In genomic region chr3:181879926-181880325, GRCh38 we compare ENCODE assay signal across 29 cellular contexts.
DNase-seq lines count a peak whose midpoint lies in the region; ATAC-seq, FAIRE-seq and TF ChIP-seq lines count a peak whose summit lies in the region.
"Had no signal": no experiment of that assay in that cellular context is flagged by ENCODE, and none has a peak within 500 bp of the region (broad histone marks: within the 10 kb centered on the region; RNA-seq: fewer than 3 reads in every experiment).

No MANE protein-coding gene starts in this region.

- no peaks in the 10 kb centered on the region for H3K36me3 ChIP-seq in breast epithelium
- H3K36me3 ChIP-seq in astrocyte (ENCODE audit: insufficient read depth, low read length) = no peaks in the 10 kb centered on the region
- no peaks in the 10 kb centered on the region for H3K36me3 ChIP-seq in keratinocyte (ENCODE audit: control insufficient read depth in 2 of 2, extremely low read depth in 1 of 2, insufficient read depth in 2 of 2, low read length in 2 of 2)
- H3K36me3 ChIP-seq in effector memory CD4-positive, alpha-beta T cell (ENCODE audit: control insufficient read depth, insufficient read depth, low read length) = no peaks in the 10 kb centered on the region
- H3K36me3 ChIP-seq in left ventricle myocardium inferior = no peaks in the 10 kb centered on the region
- H3K36me3 ChIP-seq: BLaER1, sigmoid colon, stomach, tibial artery, vagina had no signal

- no peaks in the 10 kb centered on the region for H3K9me1 ChIP-seq in keratinocyte (ENCODE audit: control insufficient read depth, extremely low read depth, insufficient read depth, low read length)

- H3K4me2 ChIP-seq in astrocyte (ENCODE audit: low read length) (no peak overlapping the region), keratinocyte (ENCODE audit: control insufficient read depth, extremely low read depth, insufficient read depth, low read depth, low read length) (no peak overlapping the region)
- H3K4me2 ChIP-seq: BLaER1 had no signal

- intact Hi-C loops in MCF 10A (cut with micrococcal nuclease) (no loop called here), breast epithelium (cut with DNase I; ENCODE audit: low total_unique reads) (no loop called here), left ventricle myocardium inferior (cut with micrococcal nuclease) (no loop called here)

- H4K20me1 ChIP-seq in astrocyte (ENCODE audit: insufficient read depth, low read length) = no peaks in the 10 kb centered on the region
- H4K20me1 ChIP-seq in keratinocyte (ENCODE audit: control insufficient read depth, extremely low read depth, insufficient read depth, low read length) = no peaks in the 10 kb centered on the region
- H4K20me1 ChIP-seq: BLaER1 had no signal

- H3K9me3 ChIP-seq in breast epithelium (no peaks in the 10 kb centered on the region), astrocyte (ENCODE audit: insufficient read depth, low read depth, low read length) (no peaks in the 10 kb centered on the region), keratinocyte (ENCODE audit: control insufficient read depth, low read depth, low read length) (no peaks in the 10 kb centered on the region), left ventricle myocardium inferior (replicated peaks) (no peaks in the 10 kb centered on the region)
- no peaks in the 10 kb centered on the region for H3K9me3 ChIP-seq in effector memory CD4-positive, alpha-beta T cell (ENCODE audit: control insufficient read depth, low read length)
- H3K9me3 ChIP-seq: BLaER1, sigmoid colon, stomach, tibial artery, vagina had no signal

- BruUV-seq in MCF 10A (replicated peaks; lab: Mats Ljungman, UMichigan) = no TSS peak

- no peaks in the 10 kb centered on the region for H3K9me3 Mint-ChIP-seq in MCF 10A (ENCODE audit: unreplicated experiment)
- H3K9me3 Mint-ChIP-seq in astrocyte (ENCODE audit: unreplicated experiment) = no peaks in the 10 kb centered on the region
- H3K9me3 Mint-ChIP-seq: activated naive CD8-positive, alpha-beta T cell treated with anti-CD3 and anti-CD28 coated beads, Interleukin-2, amount 50 U/mL, for 24 hours; dendritic cell treated with granulocyte-macrophage colony-stimulating factor and Interleukin-4, amounts not matched to agents 40 ng/mL and 50 ng/mL, for 4 days; H9; neural crest cell had no signal

- CTCF ChIA-PET in MCF 10A (lab: Yijun Ruan, JAX) = interaction anchor here (1.5 kb wide), 1 partner anchor 9 kb away, joined by 3 read pairs; no protein-coding TSS in a partner anchor

- H3K27me3 ChIP-seq in breast epithelium (no peaks in the 10 kb centered on the region), astrocyte (ENCODE audit: insufficient read depth, low read length) (no peaks in the 10 kb centered on the region), keratinocyte (ENCODE audit: control insufficient read depth, extremely low read depth, insufficient read depth, low read length) (no peaks in the 10 kb centered on the region), left ventricle myocardium inferior (ENCODE audit: low read depth) (no peaks in the 10 kb centered on the region)
- no peaks in the 10 kb centered on the region for H3K27me3 ChIP-seq in effector memory CD4-positive, alpha-beta T cell (replicated peaks; ENCODE audit: control insufficient read depth, insufficient read depth, low read length, poor library complexity, severe bottlenecking)
- H3K27me3 ChIP-seq: BLaER1, sigmoid colon, stomach, tibial artery, vagina had no signal

- TF ChIP-seq CTCF in MCF 10A (IDR thresholded peaks at IDR 0.05; ENCODE audit: unreplicated experiment) (no peak), breast epithelium (IDR thresholded peaks at IDR 0.05) (no peak), astrocyte (IDR thresholded peaks at IDR 0.05; ENCODE audit: insufficient read depth, low read depth, low read length) (no peak), keratinocyte (optimal IDR thresholded peaks at IDR 0.05 in 1 of 3, IDR thresholded peaks at IDR 0.05 in 1 of 3, conservative IDR thresholded peaks at IDR 0.05 in 1 of 3; ENCODE audit: extremely low read depth in 1 of 3, insufficient read depth in 2 of 3, low read length in 3 of 3) (no peak), left ventricle myocardium inferior (IDR thresholded peaks at IDR 0.05; ENCODE audit: borderline replicate concordance) (no peak)

- H3K4me3 Mint-ChIP-seq in MCF 10A (ENCODE audit: unreplicated experiment) (no peak overlapping the region), astrocyte (ENCODE audit: unreplicated experiment) (no peak overlapping the region)
- H3K4me3 Mint-ChIP-seq: activated naive CD8-positive, alpha-beta T cell treated with anti-CD3 and anti-CD28 coated beads, Interleukin-2, amount 50 U/mL, for 24 hours; dendritic cell treated with granulocyte-macrophage colony-stimulating factor and Interleukin-4, amounts not matched to agents 40 ng/mL and 50 ng/mL, for 4 days; H9; immature natural killer cell; neural crest cell had no signal

- POLR2A ChIA-PET in MCF 10A (lab: Yijun Ruan, JAX) = no interaction called here

- H3K36me3 Mint-ChIP-seq in MCF 10A (ENCODE audit: insufficient read depth, unreplicated experiment) (no peaks in the 10 kb centered on the region), astrocyte (ENCODE audit: low read depth, unreplicated experiment) (no peaks in the 10 kb centered on the region)
- H3K36me3 Mint-ChIP-seq: immature natural killer cell had no signal

- H2AFZ ChIP-seq in astrocyte (ENCODE audit: low read depth, low read length) (no peak overlapping the region), keratinocyte (ENCODE audit: control insufficient read depth, low read length) (no peak overlapping the region)

- no peak overlapping the region for H3K4me3 ChIP-seq in breast epithelium
- no peak overlapping the region for H3K4me3 ChIP-seq in astrocyte (ENCODE audit: insufficient read depth, low read depth, low read length)
- no peak overlapping the region for H3K4me3 ChIP-seq in keratinocyte (ENCODE audit: control insufficient read depth in 2 of 3, extremely low read depth in 1 of 3, insufficient read depth in 2 of 3, low read depth in 1 of 3, low read length in 3 of 3)
- H3K4me3 ChIP-seq in effector memory CD4-positive, alpha-beta T cell (ENCODE audit: insufficient read depth, low read depth, low read length, poor library complexity, severe bottlenecking) = no peak overlapping the region
- H3K4me3 ChIP-seq in left ventricle myocardium inferior = no peak overlapping the region
- H3K4me3 ChIP-seq: BLaER1, sigmoid colon, stomach, tibial artery, vagina had no signal

- H3K4me1 Mint-ChIP-seq in MCF 10A (ENCODE audit: insufficient read depth, unreplicated experiment) = peaks cover 6% of the 10 kb centered on the region
- H3K4me1 Mint-ChIP-seq in astrocyte (ENCODE audit: low read depth, unreplicated experiment) = no peaks in the 10 kb centered on the region
- H3K4me1 Mint-ChIP-seq: activated naive CD8-positive, alpha-beta T cell treated with anti-CD3 and anti-CD28 coated beads, Interleukin-2, amount 50 U/mL, for 24 hours; immature natural killer cell had no signal

- dilution Hi-C loops in keratinocyte (cut with MboI; ENCODE audit: extremely low pct_ligation_motif_present, low sequenced_read_pairs) = no loop called here

- DNase-seq in MCF 10A (ENCODE audit: unreplicated experiment) = no peak
- no peak for DNase-seq in breast epithelium (ENCODE audit: low spot score in 2 of 2)
- DNase-seq in astrocyte (ENCODE audit: low read depth) = peak; percentile 16
- no peak for DNase-seq in keratinocyte (ENCODE audit: low read depth, low spot score)
- DNase-seq in effector memory CD4-positive, alpha-beta T cell = no peak
- DNase-seq in left ventricle myocardium inferior = no peak
- no peak for DNase-seq in GM19239 (ENCODE audit: insufficient read length, low spot score)
- DNase-seq: activated CD4-positive, alpha-beta T cell treated with anti-CD3 and anti-CD28 coated beads, Interleukin-2, amount 50 U/mL, for 48 hours; activated CD4-positive, CD25-positive, alpha-beta regulatory T cell treated with anti-CD3 and anti-CD28 coated beads, Interleukin-2, amount 50 U/mL, for 72 hours; activated naive CD8-positive, alpha-beta T cell treated with anti-CD3 and anti-CD28 coated beads, Interleukin-2, amount 50 U/mL, for 24 hours; activated T-cell treated with anti-CD3 and anti-CD28 coated beads, Interleukin-2, amount 50 U/mL, for 48 hours; DMS 273 treated with DMSO at 0.1 percent for 48 hours; H9; immature natural killer cell; KBM-7; RPMI8226; sigmoid colon; stimulated activated CD4-positive, alpha-beta T cell treated with anti-CD3 and anti-CD28 coated beads, Interleukin-12 subunit alpha, Interleukin-12 subunit beta, amount 100 ng/mL, for 4 hours; stimulated activated CD4-positive, alpha-beta T cell treated with anti-CD3 and anti-CD28 coated beads, Interleukin-2, amount 100 ng/mL, for 48 hours; stomach; tibial artery had no signal

- no peaks in the 10 kb centered on the region for H3K79me2 ChIP-seq in astrocyte (ENCODE audit: insufficient read depth, low read length)
- H3K79me2 ChIP-seq in keratinocyte (ENCODE audit: control insufficient read depth, insufficient read depth, low read length) = no peaks in the 10 kb centered on the region

- no peaks in the 10 kb centered on the region for H3K4me1 ChIP-seq in breast epithelium
- H3K4me1 ChIP-seq in astrocyte (ENCODE audit: insufficient read depth, low read length) = no peaks in the 10 kb centered on the region
- peaks cover 3% of the 10 kb centered on the region for H3K4me1 ChIP-seq in keratinocyte (ENCODE audit: control insufficient read depth, extremely low read depth, insufficient read depth, low read length)
- H3K4me1 ChIP-seq in effector memory CD4-positive, alpha-beta T cell (ENCODE audit: control insufficient read depth, insufficient read depth, low read length, poor library complexity, severe bottlenecking) = no peaks in the 10 kb centered on the region
- H3K4me1 ChIP-seq in left ventricle myocardium inferior = no peaks in the 10 kb centered on the region
- H3K4me1 ChIP-seq: BLaER1, sigmoid colon, stomach, tibial artery, vagina had no signal

- no peak for FAIRE-seq in astrocyte (lab: Jason Lieb, UNC)
- FAIRE-seq in keratinocyte (lab: Jason Lieb, UNC) = peak; percentile 48
- no peak for FAIRE-seq in GM19239 (lab: Jason Lieb, UNC)
- FAIRE-seq: endometrium, GM12891 had no signal

- H3K27ac ChIP-seq in breast epithelium (no peak overlapping the region), astrocyte (ENCODE audit: low read depth, low read length) (no peak overlapping the region), keratinocyte (ENCODE audit: control insufficient read depth, insufficient read depth, low read length) (no peak overlapping the region), left ventricle myocardium inferior (replicated peaks) (no peak overlapping the region)
- no peak overlapping the region for H3K27ac ChIP-seq in effector memory CD4-positive, alpha-beta T cell (ENCODE audit: insufficient read depth, low read length, poor library complexity, severe bottlenecking)
- H3K27ac ChIP-seq: BLaER1, HL-60, sigmoid colon, stomach, tibial artery, vagina had no signal

- H3K27ac Mint-ChIP-seq in MCF 10A (ENCODE audit: low read depth, unreplicated experiment) (peak overlapping the region; percentile 75), astrocyte (ENCODE audit: unreplicated experiment) (no peak overlapping the region)
- H3K27ac Mint-ChIP-seq: activated naive CD8-positive, alpha-beta T cell treated with anti-CD3 and anti-CD28 coated beads, Interleukin-2, amount 50 U/mL, for 24 hours; dendritic cell treated with granulocyte-macrophage colony-stimulating factor and Interleukin-4, amounts not matched to agents 40 ng/mL and 50 ng/mL, for 4 days; H9; immature natural killer cell had no signal

- H3K27me3 Mint-ChIP-seq in MCF 10A (ENCODE audit: insufficient read depth, unreplicated experiment) = no peaks in the 10 kb centered on the region
- no peaks in the 10 kb centered on the region for H3K27me3 Mint-ChIP-seq in astrocyte (ENCODE audit: low read depth, unreplicated experiment)
- H3K27me3 Mint-ChIP-seq: activated naive CD8-positive, alpha-beta T cell treated with anti-CD3 and anti-CD28 coated beads, Interleukin-2, amount 50 U/mL, for 24 hours; dendritic cell treated with granulocyte-macrophage colony-stimulating factor and Interleukin-4, amounts not matched to agents 40 ng/mL and 50 ng/mL, for 4 days had no signal

- H3K9ac ChIP-seq in astrocyte (ENCODE audit: low read length) (no peak overlapping the region), keratinocyte (ENCODE audit: control insufficient read depth, extremely low read depth, insufficient read depth, low read length) (no peak overlapping the region)
- H3K9ac ChIP-seq: BLaER1 had no signal

- no peak for TF ChIP-seq POLR2A in breast epithelium (IDR thresholded peaks at IDR 0.05)

- ATAC-seq in HG03108 (IDR thresholded peaks at IDR 0.05; ENCODE audit: unreplicated experiment) = no peak
- ATAC-seq: activated naive CD8-positive, alpha-beta T cell treated with anti-CD3 and anti-CD28 coated beads, Interleukin-2, amount 50 U/mL, for 24 hours had no signal
